8 cellular contexts compared by ENCODE assay signal in genomic region chr2:112432735-112433479, GRCh38.
A peak's percentile ranks its signal among the peaks of the same experiment; 100 is the strongest.
DNase-seq lines count a peak whose midpoint lies in the region; ATAC-seq and TF ChIP-seq lines count a peak whose summit lies in the region.
"Not testable (repeated sequence)": the region's sequence is repeated elsewhere in the genome, so short reads cannot be mapped to it uniquely, and the experiment has no call there.

No MANE protein-coding gene starts in this region.

- H3K4me3 Mint-ChIP-seq in T-helper 1 cell treated with Interleukin-12 subunit alpha and Interleukin-12 subunit beta and Interleukin-4 antibody, amounts not matched to agents 30 μg/mL and 1 μg/mL, for 36 hours: peak overlapping the region; percentile 82
- H3K4me3 Mint-ChIP-seq in memory B cell: peak overlapping the region; percentile 80

- DNase-seq in fibroblast of pulmonary artery (ENCODE audit: low read depth); memory B cell (ENCODE audit: low spot score in 2 of 2): not testable (repeated sequence)

- not testable (repeated sequence) for H3K36me3 Mint-ChIP-seq in T-helper 1 cell treated with Interleukin-12 subunit alpha and Interleukin-12 subunit beta and Interleukin-4 antibody, amounts not matched to agents 30 μg/mL and 1 μg/mL, for 36 hours (ENCODE audit: low read depth); memory B cell

- not testable (repeated sequence) for H3K27ac ChIP-seq in ACC112 (ENCODE audit: low read depth, low read length)
- H3K27ac ChIP-seq in angular gyrus (ENCODE audit: low read depth, low read length) (peak overlapping the region; percentile 40), skin epidermis (peak overlapping the region in 20 of 21 experiments; percentile 29 to 93 (median 78))

- peak overlapping the region; percentile 76 for H3K4me3 ChIP-seq in ACC112 (ENCODE audit: low read depth, low read length)
- H3K4me3 ChIP-seq in fibroblast of pulmonary artery (replicated peaks; ENCODE audit: low read depth, low read length): peak overlapping the region; percentile 51
- H3K4me3 ChIP-seq in skin epidermis: peak overlapping the region; percentile 38 to 60 (median 58)

- H2AFZ ChIP-seq in ACC112 (ENCODE audit: low read length, unreplicated experiment): not testable (repeated sequence)

- not testable (repeated sequence) for H3K36me3 ChIP-seq in ACC112 (ENCODE audit: insufficient read depth, low read length)

- peak; percentile 44 for ATAC-seq in GM19328 (IDR thresholded peaks at IDR 0.05; ENCODE audit: unreplicated experiment)
- peak; percentile 44 for ATAC-seq in HG03025 (IDR thresholded peaks at IDR 0.05; ENCODE audit: low FRiP score, unreplicated experiment)
- ATAC-seq in memory B cell (ENCODE audit: low read depth): peak; percentile 51

- not testable (repeated sequence) for H3K27me3 ChIP-seq in ACC112 (ENCODE audit: insufficient read depth, low read length)

- peak overlapping the region; percentile 57 for H3K27ac Mint-ChIP-seq in T-helper 1 cell treated with Interleukin-12 subunit alpha and Interleukin-12 subunit beta and Interleukin-4 antibody, amounts not matched to agents 30 μg/mL and 1 μg/mL, for 36 hours
- H3K27ac Mint-ChIP-seq in memory B cell: peak overlapping the region; percentile 61

- H3K79me2 ChIP-seq in ACC112 (ENCODE audit: control insufficient read depth, insufficient read depth, low read length, unreplicated experiment): not testable (repeated sequence)

- H3K4me1 ChIP-seq in ACC112 (ENCODE audit: control insufficient read depth, insufficient read depth, low read length, unreplicated experiment): not testable (repeated sequence)

- H3K4me1 Mint-ChIP-seq in T-helper 1 cell treated with Interleukin-12 subunit alpha and Interleukin-12 subunit beta and Interleukin-4 antibody, amounts not matched to agents 30 μg/mL and 1 μg/mL, for 36 hours (ENCODE audit: low read depth); memory B cell: not testable (repeated sequence)

- H3K9me3 Mint-ChIP-seq in T-helper 1 cell treated with Interleukin-12 subunit alpha and Interleukin-12 subunit beta and Interleukin-4 antibody, amounts not matched to agents 30 μg/mL and 1 μg/mL, for 36 hours; memory B cell: not testable (repeated sequence)

- not testable (repeated sequence) for H3K27me3 Mint-ChIP-seq in T-helper 1 cell treated with Interleukin-12 subunit alpha and Interleukin-12 subunit beta and Interleukin-4 antibody, amounts not matched to agents 30 μg/mL and 1 μg/mL, for 36 hours (ENCODE audit: low read depth); memory B cell

- not testable (repeated sequence) for TF ChIP-seq CTCF in fibroblast of pulmonary artery (IDR thresholded peaks at IDR 0.05; ENCODE audit: low read length, missing control alignments)
